ENCODE assay signal across 27 cellular contexts in the genomic region with DNA sequence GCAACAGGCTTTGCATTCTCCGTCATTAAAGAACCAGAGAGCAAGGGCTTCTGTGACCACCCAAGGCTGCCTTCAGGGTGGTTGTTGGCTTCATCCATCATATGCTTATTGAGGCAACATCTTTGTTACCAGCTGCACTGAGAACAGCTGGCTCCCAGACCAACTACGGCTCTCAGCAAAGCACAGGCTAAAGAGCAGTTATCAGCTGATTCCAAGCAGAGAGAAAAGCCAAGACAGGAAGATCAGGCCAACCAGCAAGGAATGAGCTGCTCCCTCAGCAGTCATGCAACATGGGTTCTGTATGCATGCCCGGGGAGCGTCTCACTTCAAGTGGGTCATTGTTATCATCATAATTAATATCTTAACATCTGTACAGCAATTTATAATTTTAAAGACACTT.
"Had no signal": no experiment of that assay in that cellular context is flagged by ENCODE, and none has a peak within 500 bp of the region (broad histone marks: within the 10 kb centered on the region; RNA-seq: fewer than 3 reads in every experiment).

No MANE protein-coding gene starts in this region.

- H3K79me2 ChIP-seq: hepatocyte had no signal

- H3K27ac Mint-ChIP-seq: mesothelial cell of epicardium; naive thymus-derived CD4-positive, alpha-beta T cell; natural killer cell treated with Interleukin-12 subunit alpha and Interleukin-12 subunit beta and Interleukin-15 and Interleukin-18, amount 100 ng/mL, for 72 hours; progenitor cell of endocrine pancreas; stimulated activated naive B cell treated with anti-CD40 and anti-IgM and Interleukin-4, amounts not matched to agents 10 μg/mL and 1 μg/mL and 100 μg/mL, for 72 hours had no signal

- H2AFZ ChIP-seq: hepatocyte had no signal

- H3K4me3 Mint-ChIP-seq: mesothelial cell of epicardium; natural killer cell treated with Interleukin-12 subunit alpha and Interleukin-12 subunit beta and Interleukin-15 and Interleukin-18, amount 100 ng/mL, for 72 hours; stimulated activated naive B cell treated with anti-CD40 and anti-IgM and Interleukin-4, amounts not matched to agents 10 μg/mL and 1 μg/mL and 100 μg/mL, for 72 hours had no signal

- ATAC-seq: left cardiac atrium; left lung; lower lobe of right lung; naive thymus-derived CD4-positive, alpha-beta T cell; natural killer cell treated with Interleukin-12 subunit alpha and Interleukin-12 subunit beta and Interleukin-15 and Interleukin-18, amount 100 ng/mL, for 72 hours; right lobe of liver; stimulated activated naive B cell treated with anti-CD40 and anti-IgM and Interleukin-4, amounts not matched to agents 10 μg/mL and 1 μg/mL and 100 μg/mL, for 72 hours; stimulated activated naive CD8-positive, alpha-beta T cell treated with anti-CD3 and anti-CD28 coated beads, Interleukin-15, Interleukin-2, amounts not matched to agents 100 U/mL and 50 U/mL, for 24 hours had no signal

- H3K4me1 Mint-ChIP-seq: mesothelial cell of epicardium; naive thymus-derived CD4-positive, alpha-beta T cell; stimulated activated naive B cell treated with anti-CD40 and anti-IgM and Interleukin-4, amounts not matched to agents 10 μg/mL and 1 μg/mL and 100 μg/mL, for 72 hours had no signal

- H3K4me2 ChIP-seq: hepatocyte had no signal

- H3K27ac ChIP-seq: hepatocyte, left lung, lower lobe of right lung, ovary, right atrium auricular region, right lobe of liver, skin epidermis, stomach, testis, thyroid gland, transverse colon, upper lobe of left lung, vagina had no signal

- H3K4me3 ChIP-seq: hepatocyte, left lung, lower lobe of right lung, ovary, right atrium auricular region, right lobe of liver, skin epidermis, stomach, testis, thyroid gland, transverse colon, upper lobe of left lung, vagina had no signal

- H3K4me1 ChIP-seq: left lung, lower lobe of right lung, right atrium auricular region, right lobe of liver, stomach, testis, thyroid gland, transverse colon, upper lobe of left lung, vagina had no signal

- H3K36me3 ChIP-seq: left lung, lower lobe of right lung, ovary, right atrium auricular region, right lobe of liver, stomach, thyroid gland, transverse colon, upper lobe of left lung, vagina had no signal

- H3K27me3 ChIP-seq: hepatocyte, left lung, ovary, right atrium auricular region, right lobe of liver, stomach, testis, thyroid gland, transverse colon, upper lobe of left lung, vagina had no signal

- H3K27me3 Mint-ChIP-seq: naive thymus-derived CD4-positive, alpha-beta T cell; natural killer cell treated with Interleukin-12 subunit alpha and Interleukin-12 subunit beta and Interleukin-15 and Interleukin-18, amount 100 ng/mL, for 72 hours had no signal

- H3K9me3 ChIP-seq: lower lobe of right lung, ovary, right lobe of liver, testis, thyroid gland, transverse colon, vagina had no signal

- H3K36me3 Mint-ChIP-seq: mesothelial cell of epicardium had no signal

- DNase-seq: islet precursor cell; kidney glomerular epithelial cell; left cardiac atrium; left lung; lower lobe of right lung; mesendoderm; naive thymus-derived CD4-positive, alpha-beta T cell; ovary; right lobe of liver; stimulated activated CD4-positive, alpha-beta T cell treated with anti-CD3 and anti-CD28 coated beads, Interleukin-12 subunit alpha, Interleukin-12 subunit beta, amount 100 ng/mL, for 4 hours; stimulated activated CD4-positive, alpha-beta T cell treated with anti-CD3 and anti-CD28 coated beads, Interleukin-15, amount 100 ng/mL, for 24 hours; stimulated activated CD4-positive, alpha-beta T cell treated with anti-CD3 and anti-CD28 coated beads, Interleukin-2, amount 100 ng/mL, for 24 hours; stimulated activated CD4-positive, alpha-beta T cell treated with anti-CD3 and anti-CD28 coated beads, Interleukin-4, amount 100 ng/mL, for 1 hour; stimulated activated naive B cell treated with anti-CD40 and anti-IgM and Interleukin-4, amounts not matched to agents 10 μg/mL and 1 μg/mL and 100 μg/mL, for 72 hours; stimulated activated naive CD8-positive, alpha-beta T cell treated with anti-CD3 and anti-CD28 coated beads, Interleukin-15, Interleukin-2, amounts not matched to agents 100 U/mL and 50 U/mL, for 24 hours; stomach; testis; thyroid gland; transverse colon; upper lobe of left lung had no signal
